ENCODE assay signal across 21 cellular contexts in genomic region chr10:18217577-18217976, GRCh38.
"Had no signal": no experiment of that assay in that cellular context is flagged by ENCODE, and none has a peak within 500 bp of the region (broad histone marks: within the 10 kb centered on the region; RNA-seq: fewer than 3 reads in every experiment).

No MANE protein-coding gene starts in this region.

- DNase-seq: IMR-90, Kasumi-1, MM.1S, NCI-H1092 treated with DMSO at 0.1 percent for 48 hours, NCI-H1436, NCI-H187, NCI-H2029, NCI-H2081 treated with DMSO at 0.1 percent for 48 hours, NCI-H2171, NCI-H226, NCI-H446, NCI-H510A, NCI-H524 treated with DMSO at 0.1 percent for 48 hours, NCI-H69, NCI-H774, RPMI8226, SHP77, SK-N-SH had no signal

- H3K9me3 ChIP-seq: SK-N-SH had no signal

- H3K9ac ChIP-seq: KMS-11, SK-N-SH had no signal

- H3K27ac ChIP-seq: HL-60, KMS-11 had no signal

- FAIRE-seq: RCC 7860 had no signal

- H3K4me2 ChIP-seq: KMS-11, SK-N-SH had no signal
